In genomic region chr11:62593434-62594044, GRCh38 we compare ENCODE assay signal across 8 cellular contexts. TPM values are rescaled to one million over a fixed set of nuclear protein-coding genes. Genes with fewer than 3 reads are reported as not detected.
DNase-seq lines count a peak whose midpoint lies in the region; ATAC-seq and TF ChIP-seq lines count a peak whose summit lies in the region.

No MANE protein-coding gene starts in this region.

- H3F3A ChIP-seq in Loucy (ENCODE audit: low read depth), result peaks cover 12% of the 10 kb centered on the region
- H3F3A ChIP-seq in SU-DHL-6 (ENCODE audit: insufficient read depth), result peaks cover 32% of the 10 kb centered on the region

- H3K27ac ChIP-seq in DND-41 (ENCODE audit: low read length) (peak overlapping the region; percentile 25; the same call in 1 of the 2 replicates), SU-DHL-6 (ENCODE audit: low read depth, low read length) (no peak overlapping the region), adrenal gland (peak overlapping the region in 2 of 5 donors; percentile 3 to 84), right cardiac atrium (ENCODE audit: low read length) (no peak overlapping the region), gastrocnemius medialis (peak overlapping the region; percentile 94 to 99 (median 96))

- DNase-seq in DND-41, result peak; percentile 82
- peak; percentile 70 to 93 (median 87) for DNase-seq in adrenal gland
- peak; percentile 82 to 93 (median 89) for DNase-seq in right cardiac atrium
- DNase-seq in gastrocnemius medialis, result peak; percentile 53 to 78

- H4K20me1 ChIP-seq in DND-41 (ENCODE audit: insufficient read depth, low read length), result peaks cover 28% of the 10 kb centered on the region
- peaks cover 36% of the 10 kb centered on the region for H4K20me1 ChIP-seq in Loucy (ENCODE audit: insufficient read depth, low read length, poor library complexity, severe bottlenecking)
- no peaks in the 10 kb centered on the region for H4K20me1 ChIP-seq in SU-DHL-6 (ENCODE audit: low read depth, low read length)

- no peak for TF ChIP-seq POLR2A in adrenal gland (IDR thresholded peaks at IDR 0.05)
- TF ChIP-seq POLR2A in gastrocnemius medialis (IDR thresholded peaks at IDR 0.05), result no peak

- H3K79me2 ChIP-seq in DND-41 (ENCODE audit: insufficient read depth, low read length) (peaks cover 52% of the 10 kb centered on the region), Loucy (ENCODE audit: insufficient read depth, low read length) (peaks cover 63% of the 10 kb centered on the region), SU-DHL-6 (ENCODE audit: insufficient read depth, low read length) (peaks cover 21% of the 10 kb centered on the region)

- H3K9me3 ChIP-seq in DND-41 (ENCODE audit: insufficient read depth, low read length, severe bottlenecking) (no peaks in the 10 kb centered on the region), Loucy (ENCODE audit: insufficient read depth, low read depth, low read length) (no peaks in the 10 kb centered on the region), SU-DHL-6 (ENCODE audit: insufficient read depth, low read length) (no peaks in the 10 kb centered on the region), adrenal gland (replicated peaks in 1 of 3) (no peaks in the 10 kb centered on the region), right cardiac atrium (ENCODE audit: control insufficient read depth, low read length) (no peaks in the 10 kb centered on the region), gastrocnemius medialis (no peaks in the 10 kb centered on the region)

- H3K4me3 ChIP-seq in DND-41 (ENCODE audit: low read depth in 1 of 2, low read length in 2 of 2), result no peak overlapping the region
- peak overlapping the region; percentile 93 for H3K4me3 ChIP-seq in Loucy (ENCODE audit: low read length, poor library complexity, severe bottlenecking)
- no peak overlapping the region for H3K4me3 ChIP-seq in SU-DHL-6 (ENCODE audit: insufficient read depth, low read length, poor library complexity, severe bottlenecking)
- H3K4me3 ChIP-seq in adrenal gland, result no peak overlapping the region
- no peak overlapping the region for H3K4me3 ChIP-seq in right cardiac atrium (ENCODE audit: low read length)
- H3K4me3 ChIP-seq in gastrocnemius medialis, result no peak overlapping the region

- H3K27me3 ChIP-seq in DND-41 (ENCODE audit: insufficient read depth, low read length, poor library complexity), result no peaks in the 10 kb centered on the region
- H3K27me3 ChIP-seq in Loucy (ENCODE audit: insufficient read depth, low read length, poor library complexity, severe bottlenecking), result no peaks in the 10 kb centered on the region
- H3K27me3 ChIP-seq in SU-DHL-6 (ENCODE audit: low read length), result no peaks in the 10 kb centered on the region
- no peaks in the 10 kb centered on the region for H3K27me3 ChIP-seq in adrenal gland
- no peaks in the 10 kb centered on the region for H3K27me3 ChIP-seq in right cardiac atrium (ENCODE audit: control insufficient read depth, insufficient read depth)
- H3K27me3 ChIP-seq in gastrocnemius medialis, result no peaks in the 10 kb centered on the region

- no peaks in the 10 kb centered on the region for H3K9me2 ChIP-seq in Loucy (replicated peaks; ENCODE audit: low read depth, low read length)
- H3K9me2 ChIP-seq in SU-DHL-6 (replicated peaks; ENCODE audit: insufficient read depth, low read length), result no peaks in the 10 kb centered on the region

- TF ChIP-seq CTCF in DND-41 (IDR thresholded peaks at IDR 0.05; ENCODE audit: borderline replicate concordance, extremely low read depth, low read length, poor library complexity, severe bottlenecking) (peak; percentile 90), Loucy (conservative IDR thresholded peaks at IDR 0.05; ENCODE audit: low read length) (peak; percentile 89), SU-DHL-6 (IDR thresholded peaks at IDR 0.05; ENCODE audit: insufficient read depth, low read length, poor library complexity, severe bottlenecking) (peak; percentile 57), adrenal gland (IDR thresholded peaks at IDR 0.05) (peak; percentile 36 to 60 (median 55)), gastrocnemius medialis (IDR thresholded peaks at IDR 0.05 in 4 of 5, conservative IDR thresholded peaks at IDR 0.05 in 1 of 5) (peak; percentile 14 to 65 (median 43))

- no peak overlapping the region for H2AFZ ChIP-seq in DND-41 (ENCODE audit: low read depth, low read length)
- no peak overlapping the region for H2AFZ ChIP-seq in Loucy (ENCODE audit: low read length)
- no peak overlapping the region for H2AFZ ChIP-seq in SU-DHL-6 (ENCODE audit: low read depth, low read length, severe bottlenecking)

- ATAC-seq in DND-41 (ENCODE audit: insufficient read depth, low read depth) (peak; percentile 31), right cardiac atrium (peak; percentile 2 to 8), gastrocnemius medialis (peak in 1 of 2 donors; percentile 23), HG03196 (IDR thresholded peaks at IDR 0.05; ENCODE audit: unreplicated experiment) (no peak), GM21423 (IDR thresholded peaks at IDR 0.05; ENCODE audit: unreplicated experiment) (no peak)

- H3K4me1 ChIP-seq in DND-41 (ENCODE audit: insufficient read depth, low read length) (peaks cover 69% of the 10 kb centered on the region), Loucy (ENCODE audit: insufficient read depth, low read length, poor library complexity, severe bottlenecking) (peaks cover 26% of the 10 kb centered on the region), adrenal gland (replicated peaks in 1 of 2) (peaks cover 10 to 30% of the 10 kb centered on the region in 2 donors), right cardiac atrium (ENCODE audit: control insufficient read depth, insufficient read depth, low read length) (peaks cover 9% of the 10 kb centered on the region), gastrocnemius medialis (peaks cover 26 to 29% of the 10 kb centered on the region in 2 donors)

- in situ Hi-C loops in gastrocnemius medialis (cut with MboI; ENCODE audit: low sequenced_read_pairs in 4 of 4), result no loop called here

- peak overlapping the region; percentile 66 for H3K9ac ChIP-seq in DND-41 (ENCODE audit: low read depth, low read length)
- no peak overlapping the region for H3K9ac ChIP-seq in Loucy (ENCODE audit: low read depth, low read length, poor library complexity, severe bottlenecking)
- H3K9ac ChIP-seq in SU-DHL-6 (ENCODE audit: low read length), result no peak overlapping the region

- H3K4me2 ChIP-seq in DND-41 (ENCODE audit: insufficient read depth, low read length) (peak overlapping the region; percentile 95), Loucy (ENCODE audit: low read depth, low read length, poor library complexity, severe bottlenecking) (peak overlapping the region; percentile 87), SU-DHL-6 (ENCODE audit: low read depth, low read length, poor library complexity, severe bottlenecking) (no peak overlapping the region)

- 55 to 60% (median 56%) methylated on average over 13 of the region's 13 CpGs for WGBS in adrenal gland, 4 donors
- 57% methylated on average over 13 of the region's 13 CpGs for WGBS in right cardiac atrium

- intact Hi-C loops in adrenal gland (cut with DNase I), result no loop called here
- intact Hi-C loops in right cardiac atrium (cut with DNase I), result loop anchor here in 1 of 4 donors (10.0 kb wide), 1 partner anchor 61 kb away; the partner anchor contains the start of gene INTS5
- intact Hi-C loops in gastrocnemius medialis (cut with DNase I; ENCODE audit: low total_unique reads), result loop anchor here (2.0 to 5.0 kb wide), 2 partner anchors 101 to 179 kb away; partner anchors contain the start of gene TAF6L

- peaks cover 63% of the 10 kb centered on the region for H3K36me3 ChIP-seq in DND-41 (ENCODE audit: insufficient read depth, low read length)
- peaks cover 52% of the 10 kb centered on the region; the same call in 1 of the 2 replicates for H3K36me3 ChIP-seq in Loucy (ENCODE audit: insufficient read depth, low read length)
- H3K36me3 ChIP-seq in SU-DHL-6 (ENCODE audit: low read length), result peaks cover 4% of the 10 kb centered on the region; the same call in 1 of the 2 replicates
- H3K36me3 ChIP-seq in adrenal gland (replicated peaks in 1 of 2), result peaks cover 0 to 56% of the 10 kb centered on the region in 2 donors
- peaks cover 0 to 57% of the 10 kb centered on the region in 2 donors for H3K36me3 ChIP-seq in gastrocnemius medialis

RNA-seq across cellular contexts. Expression of gene TUT1, which starts 2.2 kb away (rescaled TPM):
- total RNA-seq in adrenal gland (10 to 100 TPM in 7 of 8 donors, 1 to 10 TPM in 1; 7.0 to 32.4 (median 15.5) TPM), right cardiac atrium (10 to 100 TPM in 3 of 4 donors, 1 to 10 TPM in 1; 8.0 to 15.3 (median 11.5) TPM), gastrocnemius medialis (10 to 100 TPM in 3 of 4 donors, 1 to 10 TPM in 1; 7.8 to 15.7 (median 11.7) TPM)
- polyA plus RNA-seq in adrenal gland (10 to 100 TPM in 2 of 3 donors, 1 to 10 TPM in 1; 9.4 to 67.6 (median 34.0) TPM), right cardiac atrium (10.7 TPM)

RNA-seq across cellular contexts. Expression of gene MTA2, which starts 8.1 kb away (rescaled TPM):
- total RNA-seq in adrenal gland, result 10 to 100 TPM; 66.9 to 97.3 (median 74.3) TPM
- polyA plus RNA-seq in adrenal gland, result 10 to 100 TPM; 66.5 to 82.4 (median 73.5) TPM
- total RNA-seq in right cardiac atrium, result 10 to 100 TPM; 34.8 to 47.6 (median 38.3) TPM
- polyA plus RNA-seq in right cardiac atrium, result 24.1 TPM
- total RNA-seq in gastrocnemius medialis, result 10 to 100 TPM; 28.0 to 47.1 (median 31.7) TPM

RNA-seq across cellular contexts. Expression of gene EML3, which starts 19.0 kb away (rescaled TPM):
- 10 to 100 TPM; 14.2 to 97.9 (median 36.3) TPM for total RNA-seq in adrenal gland
- 100 to 1,000 TPM in 2 of 3 donors, 1 to 10 TPM in 1; 9.7 to 198 (median 139) TPM for polyA plus RNA-seq in adrenal gland
- total RNA-seq in right cardiac atrium, result 10 to 100 TPM; 23.5 to 33.3 (median 26.7) TPM
- 23.9 TPM for polyA plus RNA-seq in right cardiac atrium
- total RNA-seq in gastrocnemius medialis, result 1 to 10 TPM; 4.7 to 7.9 (median 7.0) TPM

RNA-seq across cellular contexts. Expression of gene ROM1, which starts 19.5 kb away (rescaled TPM):
- total RNA-seq in adrenal gland (10 to 100 TPM in 3 of 8 donors, 1 to 10 TPM in 5; 1.6 to 22.3 (median 4.8) TPM), right cardiac atrium (1 to 10 TPM; 6.1 to 7.9 (median 6.6) TPM), gastrocnemius medialis (1 to 10 TPM; 1.6 to 3.7 (median 2.7) TPM)
- polyA plus RNA-seq in adrenal gland (10 to 100 TPM in 2 of 3 donors, 1 to 10 TPM in 1; 5.1 to 11.3 (median 11.1) TPM), right cardiac atrium (7.9 TPM)

RNA-seq across cellular contexts. Expression of gene EEF1G, which starts 19.8 kb away (rescaled TPM):
- total RNA-seq in adrenal gland (1,000 to 10,000 TPM in 6 of 8 donors, 100 to 1,000 TPM in 2; 943 to 1,585 (median 1,183) TPM), right cardiac atrium (1,000 to 10,000 TPM in 1 of 4 donors, 100 to 1,000 TPM in 3; 807 to 1,060 (median 897) TPM), gastrocnemius medialis (1,000 to 10,000 TPM; 1,797 to 2,946 (median 1,897) TPM)
- polyA plus RNA-seq in adrenal gland (1,000 to 10,000 TPM in 1 of 3 donors, 100 to 1,000 TPM in 2; 646 to 1,257 (median 934) TPM), right cardiac atrium (770 TPM)

Comparison
In these comparisons a context has a peak if more than half of its experiments do, and no peak if none do; other contexts are left out.
1. ATAC-seq: peak in DND-41 (single experiment) and right cardiac atrium (2 of 2); none in HG03196 (single experiment) and GM21423 (single experiment).
2. H3K27ac ChIP-seq: peak in DND-41 (single experiment) and gastrocnemius medialis (4 of 4); none in SU-DHL-6 (single experiment) and right cardiac atrium (single experiment).
3. Peak in every context shown above with its lines, with median percentiles within 50 percentile points of each other: DNase-seq and CTCF ChIP-seq.